ENCODE assay signal across 9 cellular contexts in genomic region chr1:202213361-202214088, GRCh38. TPM values are rescaled to one million over a fixed set of nuclear protein-coding genes. Genes with fewer than 3 reads are reported as not detected.
A peak's percentile ranks its signal among the peaks of the same experiment; 100 is the strongest.
DNase-seq lines count a peak whose midpoint lies in the region; ATAC-seq and TF ChIP-seq lines count a peak whose summit lies in the region.
"Had no signal": no experiment of that assay in that cellular context is flagged by ENCODE, and none has a peak within 500 bp of the region (broad histone marks: within the 10 kb centered on the region; RNA-seq: fewer than 3 reads in every experiment).

No MANE protein-coding gene starts in this region.

- TF ChIP-seq CTCF in Panc1 (IDR thresholded peaks at IDR 0.05) (no peak), right atrium auricular region (IDR thresholded peaks at IDR 0.05) (peak in 1 of 2 donors; percentile 22), thoracic aorta (IDR thresholded peaks at IDR 0.05) (peak; percentile 39)

- H3K4me3 Mint-ChIP-seq in activated T-cell treated with anti-CD3 and anti-CD28 coated beads, Interleukin-2, amount 50 U/mL, for 24 hours = peak overlapping the region; percentile 45

- H3K27ac Mint-ChIP-seq in activated T-cell treated with anti-CD3 and anti-CD28 coated beads, Interleukin-2, amount 50 U/mL, for 24 hours = no peak overlapping the region

- H3K9me3 ChIP-seq in Panc1 (ENCODE audit: control insufficient read depth, insufficient read depth, low read depth, low read length) (no peaks in the 10 kb centered on the region), right atrium auricular region (no peaks in the 10 kb centered on the region), thoracic aorta (no peaks in the 10 kb centered on the region)

- CTCF ChIA-PET in Panc1 (lab: Charles Lee) = interaction anchor here (0.6 to 1.4 kb wide), 2 partner anchors 21 to 1054 kb away, joined by 3 to 4 read pairs; no protein-coding TSS in a partner anchor

- peaks cover 30% of the 10 kb centered on the region for H3K27me3 ChIP-seq in Panc1 (ENCODE audit: control insufficient read depth, insufficient read depth, low read length)
- no peaks in the 10 kb centered on the region for H3K27me3 ChIP-seq in right atrium auricular region
- H3K27me3 ChIP-seq in thoracic aorta (replicated peaks; ENCODE audit: insufficient read depth) = no peaks in the 10 kb centered on the region

- intact Hi-C loops in Panc1 (cut with micrococcal nuclease; ENCODE audit: unreplicated experiment) = no loop called here

- ATAC-seq in Panc1 (peak; percentile 77), thoracic aorta (ENCODE audit: insufficient number of reproducible peaks, low FRiP score, low read depth) (no peak)

- in situ Hi-C loops in Panc1 (cut with HindIII; ENCODE audit: low pct_unique_long_range_greater_than_20kb, low sequenced_read_pairs) = loop anchor here (25.0 kb wide), 1 partner anchor 99 kb away; no protein-coding TSS in a partner anchor

- H3K4me1 Mint-ChIP-seq in activated T-cell treated with anti-CD3 and anti-CD28 coated beads, Interleukin-2, amount 50 U/mL, for 24 hours (ENCODE audit: low read depth) = peaks cover 6% of the 10 kb centered on the region

- H3K27me3 Mint-ChIP-seq in activated T-cell treated with anti-CD3 and anti-CD28 coated beads, Interleukin-2, amount 50 U/mL, for 24 hours = peaks cover 65% of the 10 kb centered on the region

- H3K9me3 Mint-ChIP-seq in activated T-cell treated with anti-CD3 and anti-CD28 coated beads, Interleukin-2, amount 50 U/mL, for 24 hours = no peaks in the 10 kb centered on the region

- H3K36me3 ChIP-seq in Panc1 (ENCODE audit: control insufficient read depth, insufficient read depth, low read length) = no peaks in the 10 kb centered on the region
- H3K36me3 ChIP-seq in right atrium auricular region = no peaks in the 10 kb centered on the region
- H3K36me3 ChIP-seq in thoracic aorta = no peaks in the 10 kb centered on the region

- no TSS peak for BruUV-seq in Panc1 (replicated peaks; lab: Mats Ljungman, UMichigan)

- DNase-seq in activated T-cell treated with anti-CD3 and anti-CD28 coated beads, Interleukin-2, amount 50 U/mL, for 24 hours = no peak
- no peak for DNase-seq in activated T-cell treated with anti-CD3 and anti-CD28 coated beads for 4 hours
- no peak for DNase-seq in Panc1 (ENCODE audit: low read depth, low spot score)
- no peak for DNase-seq in right atrium auricular region (ENCODE audit: low spot score)
- no peak for DNase-seq in thoracic aorta (ENCODE audit: low spot score)
- no peak for DNase-seq in retina
- no peak for DNase-seq in NK-92 (lab: John Stamatoyannopoulos, UW; ENCODE audit: unreplicated experiment)
- DNase-seq in dermis blood vessel endothelial cell = no peak

- H3K27ac ChIP-seq in Panc1 (ENCODE audit: low read length) = no peak overlapping the region
- no peak overlapping the region for H3K27ac ChIP-seq in right atrium auricular region
- H3K27ac ChIP-seq in thoracic aorta = peak overlapping the region; percentile 43 to 61

- H3K4me1 ChIP-seq in Panc1 (ENCODE audit: control insufficient read depth, insufficient read depth, low read length) (no peaks in the 10 kb centered on the region), right atrium auricular region (peaks cover 0 to 7% of the 10 kb centered on the region in 2 donors), thoracic aorta (ENCODE audit: control insufficient read depth in 1 of 2, low read depth in 2 of 2) (peaks cover 20 to 77% of the 10 kb centered on the region in 2 donors)

- H3K36me3 Mint-ChIP-seq in activated T-cell treated with anti-CD3 and anti-CD28 coated beads, Interleukin-2, amount 50 U/mL, for 24 hours (ENCODE audit: low read depth) = no peaks in the 10 kb centered on the region

- peak overlapping the region; percentile 28 to 30; a peak in 3 of 4 replicates for H3K4me3 ChIP-seq in Panc1 (ENCODE audit: low read depth in 2 of 2, low read length in 2 of 2)
- H3K4me3 ChIP-seq in right atrium auricular region = peak overlapping the region; percentile 40 to 49
- peak overlapping the region; percentile 67 for H3K4me3 ChIP-seq in thoracic aorta

- POLR2A ChIA-PET in Panc1 (lab: Charles Lee) = no interaction called here

RNA-seq across cellular contexts. Expression of gene LGR6, which starts 19.9 kb away (rescaled TPM):
- total RNA-seq in Panc1 (2021; ENCODE audit: unreplicated experiment) (0.08 TPM), right atrium auricular region (10 to 100 TPM in 1 of 2 donors, 1 to 10 TPM in 1; 5.5 to 17.0 TPM), thoracic aorta (10 to 100 TPM; 76.6 to 99.0 TPM), dermis blood vessel endothelial cell (not detected in 2 replicates)
- 0.23 TPM for polyA plus RNA-seq in Panc1 (2012; ENCODE audit: insufficient read length)
- total RNA-seq: pulmonary artery endothelial cell had no signal

RNA-seq across cellular contexts. Expression of gene PTPN7, which starts 53.1 kb away (rescaled TPM):
- total RNA-seq in Panc1 (2021; ENCODE audit: unreplicated experiment) (0.33 TPM), right atrium auricular region (under 1 TPM; 0.41 to 0.63 TPM), thoracic aorta (1 to 10 TPM; 4.3 to 6.1 TPM), dermis blood vessel endothelial cell (0.09 and 0.68 TPM in 2 replicates)
- polyA plus RNA-seq in Panc1 (2012; ENCODE audit: insufficient read length) = not detected

Comparison
In these comparisons a context has a peak if more than half of its experiments do, and no peak if none do; other contexts are left out.
1. H3K27ac ChIP-seq: peak in thoracic aorta (2 of 2); none in Panc1 (single experiment) and right atrium auricular region (0 of 2).
2. Peak in every context shown above with its lines, with median percentiles within 50 percentile points of each other: H3K4me3 ChIP-seq.